Comparison of ENCODE assay signal across 8 cellular contexts in the genomic region with DNA sequence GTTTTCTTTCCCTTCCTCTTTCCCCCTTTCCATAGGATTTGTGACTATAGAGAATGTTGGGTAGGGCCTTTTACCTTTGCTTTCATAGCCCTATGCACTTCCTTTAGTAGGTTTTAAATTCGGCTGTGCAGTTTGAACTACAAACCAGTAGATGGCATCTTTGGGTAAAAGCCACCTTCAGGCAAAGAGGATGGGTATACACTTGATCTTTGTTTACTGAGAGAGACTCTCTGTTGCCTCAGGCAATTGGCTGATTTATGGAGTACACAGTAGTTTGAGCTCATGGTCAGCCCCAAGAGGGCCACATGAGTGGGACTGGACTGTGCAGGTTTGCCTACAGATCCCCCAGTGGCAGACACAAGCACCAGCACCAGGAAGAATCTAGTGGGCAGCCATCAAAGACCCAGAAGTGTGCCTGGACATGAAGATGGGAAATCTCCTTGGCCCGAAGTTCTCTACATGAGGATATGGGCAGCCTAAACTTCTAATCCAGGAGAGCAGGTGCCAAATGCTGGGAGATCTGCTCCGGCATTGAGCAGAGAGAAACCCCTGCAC.
A peak's percentile ranks its signal among the peaks of the same experiment; 100 is the strongest.
DNase-seq lines count a peak whose midpoint lies in the region; ATAC-seq and TF ChIP-seq lines count a peak whose summit lies in the region.

No MANE protein-coding gene starts in this region.

- no peaks in the 10 kb centered on the region for H3K4me1 ChIP-seq in neuronal stem cell (ENCODE audit: control insufficient read depth in 2 of 2, insufficient read depth in 1 of 2, low read depth in 1 of 2, low read length in 2 of 2)

- no peak overlapping the region for H3K14ac ChIP-seq in neuronal stem cell (ENCODE audit: low read length)

- TF ChIP-seq CTCF in WERI-Rb-1 (IDR thresholded peaks at IDR 0.05; ENCODE audit: low read depth, low read length): peak; percentile 50

- H3K4ac ChIP-seq in neuronal stem cell (ENCODE audit: low read length): no peak overlapping the region

- peaks cover 23% of the 10 kb centered on the region for H3K27me3 ChIP-seq in WERI-Rb-1 (ENCODE audit: insufficient read depth, low read depth, severe bottlenecking)
- H3K27me3 ChIP-seq in neuronal stem cell (ENCODE audit: control insufficient read depth in 3 of 3, insufficient read depth in 3 of 3, low read depth in 1 of 3, low read length in 3 of 3): no peaks in the 10 kb centered on the region

- H3K4me3 ChIP-seq in WERI-Rb-1 (ENCODE audit: low read depth, low read length): no peak overlapping the region
- H3K4me3 ChIP-seq in neuronal stem cell (ENCODE audit: low read length in 2 of 2): no peak overlapping the region

- H2BK120ac ChIP-seq in neuronal stem cell (ENCODE audit: low read depth, low read length): no peak overlapping the region

- no peak overlapping the region for H2AK5ac ChIP-seq in neuronal stem cell (ENCODE audit: low read depth, low read length)

- H2AFZ ChIP-seq in neuronal stem cell (ENCODE audit: low read length): peak overlapping the region; percentile 12

- no peaks in the 10 kb centered on the region for H3K79me1 ChIP-seq in neuronal stem cell (ENCODE audit: low read depth, low read length)

- no peak overlapping the region for H3K9ac ChIP-seq in neuronal stem cell (ENCODE audit: low read depth, low read length, poor library complexity)

- H3K23ac ChIP-seq in neuronal stem cell (ENCODE audit: low read depth, low read length, poor library complexity): no peak overlapping the region

- H2BK5ac ChIP-seq in neuronal stem cell (ENCODE audit: low read length): no peak overlapping the region

- no peak overlapping the region for H2BK12ac ChIP-seq in neuronal stem cell (ENCODE audit: low read length)

- no peak overlapping the region for H2BK15ac ChIP-seq in neuronal stem cell (ENCODE audit: low read length)

- H3K9me3 ChIP-seq in WERI-Rb-1 (ENCODE audit: severe bottlenecking) (no peaks in the 10 kb centered on the region), neuronal stem cell (replicated peaks in 1 of 2; ENCODE audit: control insufficient read depth in 2 of 2, insufficient read depth in 1 of 2, low read depth in 1 of 2, low read length in 2 of 2) (no peaks in the 10 kb centered on the region)

- H3K27ac ChIP-seq in WERI-Rb-1 (no peak overlapping the region), neuronal stem cell (replicated peaks; ENCODE audit: low read length) (no peak overlapping the region)

- DNase-seq in NCI-H146 treated with DMSO at 0.1 percent for 48 hours (lab: John Stamatoyannopoulos, UW; ENCODE audit: unreplicated experiment) (peak; percentile 5), WERI-Rb-1 (peak; percentile 5), neuronal stem cell (ENCODE audit: low spot score) (peak; percentile 14)

- H3K36me3 ChIP-seq in WERI-Rb-1 (no peaks in the 10 kb centered on the region), neuronal stem cell (replicated peaks in 1 of 2; ENCODE audit: control insufficient read depth in 2 of 2, insufficient read depth in 2 of 2, low read length in 2 of 2) (no peaks in the 10 kb centered on the region)

- WGBS in neuronal stem cell (ENCODE audit: extremely low coverage in 2 of 2, insufficient read length in 2 of 2, insufficient replicate concordance in 1 of 2), 2 donors: no CpG with 5 or more reads among the region's 3 CpGs

- no peak overlapping the region for H3K4me2 ChIP-seq in neuronal stem cell (ENCODE audit: insufficient read depth, low read length, poor library complexity, severe bottlenecking)

- peak overlapping the region; percentile 48 for H4K8ac ChIP-seq in neuronal stem cell (ENCODE audit: low read depth, low read length)

- peak; percentile 55 for ATAC-seq in GM19023 (IDR thresholded peaks at IDR 0.05; ENCODE audit: unreplicated experiment)
- no peak for ATAC-seq in GM21576 (IDR thresholded peaks at IDR 0.05; ENCODE audit: unreplicated experiment)
- no peak for ATAC-seq in GM21526 (IDR thresholded peaks at IDR 0.05; ENCODE audit: low FRiP score, unreplicated experiment)
- no peak for ATAC-seq in HG02678 (IDR thresholded peaks at IDR 0.05; ENCODE audit: unreplicated experiment)
- ATAC-seq in GM19351 (IDR thresholded peaks at IDR 0.05; ENCODE audit: unreplicated experiment): no peak

- no peak overlapping the region for H3K18ac ChIP-seq in neuronal stem cell (ENCODE audit: low read length)

- H4K91ac ChIP-seq in neuronal stem cell (ENCODE audit: low read depth, low read length, poor library complexity): no peak overlapping the region
